In genomic region chr2:72150157-72150960, GRCh38 we compare ENCODE assay signal across 8 cellular contexts. TPM values are rescaled to one million over a fixed set of nuclear protein-coding genes. Genes with fewer than 3 reads are reported as not detected.
DNase-seq lines count a peak whose midpoint lies in the region; ATAC-seq, FAIRE-seq and TF ChIP-seq lines count a peak whose summit lies in the region.

No MANE protein-coding gene starts in this region.

- TF ChIP-seq POLR2A in sigmoid colon (IDR thresholded peaks at IDR 0.05) (no peak), GM12891 (IDR thresholded peaks at IDR 0.05; ENCODE audit: low read depth, low read length) (no peak)

- no peak for TF ChIP-seq EP300 in sigmoid colon (IDR thresholded peaks at IDR 0.05)

- H3K4me3 Mint-ChIP-seq in T-helper 2 cell treated with Interferon-gamma antibody and Interleukin-4, amounts not matched to agents 5 μg/mL and 100 μg/mL, for 36 hours, result peak overlapping the region; percentile 55

- H3K36me3 ChIP-seq in hepatocyte (replicated peaks; ENCODE audit: insufficient read depth, low read depth), result no peaks in the 10 kb centered on the region
- no peaks in the 10 kb centered on the region for H3K36me3 ChIP-seq in sigmoid colon

- WGBS in hepatocyte (ENCODE audit: low lambda C conversion rate, missing lambda C conversion rate), result 10% methylated on average over 28 of the region's 28 CpGs
- WGBS in sigmoid colon, 2 donors, result 3 to 6% methylated on average over 28 of the region's 28 CpGs

- no peaks in the 10 kb centered on the region for H3K9me2 ChIP-seq in hepatocyte (replicated peaks; ENCODE audit: insufficient read depth)

- DNase-seq in GM10266 (ENCODE audit: extremely low spot score), result peak; percentile 85
- DNase-seq in NCI-H146 treated with DMSO at 0.1 percent for 48 hours (lab: John Stamatoyannopoulos, UW; ENCODE audit: unreplicated experiment), result peak; percentile 82
- DNase-seq in T-helper 2 cell treated with Interferon-gamma antibody and Interleukin-4, amounts not matched to agents 5 μg/mL and 100 μg/mL, for 36 hours (ENCODE audit: low spot score), result peak; percentile 45
- DNase-seq in astrocyte of the hippocampus (ENCODE audit: low read depth, low spot score), result peak; percentile 91
- peak; percentile 91 for DNase-seq in hepatocyte (ENCODE audit: low spot score)
- DNase-seq in sigmoid colon, result peak; percentile 88
- no peak for DNase-seq in GM12891 (ENCODE audit: insufficient read length, low spot score)

- H3K4me1 ChIP-seq in hepatocyte (ENCODE audit: insufficient read depth), result peaks cover 24% of the 10 kb centered on the region
- peaks cover 0 to 47% (median 44%) of the 10 kb centered on the region in 4 donors for H3K4me1 ChIP-seq in sigmoid colon

- TF ChIP-seq CTCF in GM10266 (IDR thresholded peaks at IDR 0.05; ENCODE audit: control insufficient read depth, insufficient read depth, low read depth, missing control alignments) (peak; percentile 76), hepatocyte (IDR thresholded peaks at IDR 0.05; ENCODE audit: poor library complexity) (peak; percentile 68), sigmoid colon (IDR thresholded peaks at IDR 0.05) (peak; percentile 81 to 90 (median 84))

- H3K27ac ChIP-seq in hepatocyte, result no peak overlapping the region
- no peak overlapping the region for H3K27ac ChIP-seq in sigmoid colon

- H3K4me3 ChIP-seq in hepatocyte (peak overlapping the region; percentile 49), sigmoid colon (peak overlapping the region in 3 of 4 donors; percentile 43 to 55 (median 44))

- peak overlapping the region; percentile 97 for H3K4me2 ChIP-seq in hepatocyte

- H3K4me1 Mint-ChIP-seq in T-helper 2 cell treated with Interferon-gamma antibody and Interleukin-4, amounts not matched to agents 5 μg/mL and 100 μg/mL, for 36 hours (ENCODE audit: low read depth), result peaks cover 17% of the 10 kb centered on the region

- peaks cover 55% of the 10 kb centered on the region for H3K27me3 Mint-ChIP-seq in T-helper 2 cell treated with Interferon-gamma antibody and Interleukin-4, amounts not matched to agents 5 μg/mL and 100 μg/mL, for 36 hours (ENCODE audit: low read depth)

- no peaks in the 10 kb centered on the region for H4K20me1 ChIP-seq in hepatocyte (ENCODE audit: insufficient read depth, poor library complexity, severe bottlenecking)

- H3K36me3 Mint-ChIP-seq in T-helper 2 cell treated with Interferon-gamma antibody and Interleukin-4, amounts not matched to agents 5 μg/mL and 100 μg/mL, for 36 hours (ENCODE audit: low read depth), result peaks cover 7% of the 10 kb centered on the region

- no peaks in the 10 kb centered on the region for H3K9me3 ChIP-seq in hepatocyte (ENCODE audit: low read depth)
- no peaks in the 10 kb centered on the region for H3K9me3 ChIP-seq in sigmoid colon

- H2AFZ ChIP-seq in hepatocyte, result no peak overlapping the region

- intact Hi-C loops in sigmoid colon (cut with DNase I), result loop anchor here (1.0 to 10.0 kb wide), 6 partner anchors 226 to 923 kb away; partner anchors contain the start of gene PAIP2B

- H3K27ac Mint-ChIP-seq in T-helper 2 cell treated with Interferon-gamma antibody and Interleukin-4, amounts not matched to agents 5 μg/mL and 100 μg/mL, for 36 hours, result peak overlapping the region; percentile 2

- no peaks in the 10 kb centered on the region for H3K79me2 ChIP-seq in hepatocyte

- H3K27me3 ChIP-seq in hepatocyte, result peaks cover 46% of the 10 kb centered on the region
- H3K27me3 ChIP-seq in sigmoid colon, result peaks cover 38 to 85% (median 40%) of the 10 kb centered on the region in 3 donors

- H3K9me3 Mint-ChIP-seq in T-helper 2 cell treated with Interferon-gamma antibody and Interleukin-4, amounts not matched to agents 5 μg/mL and 100 μg/mL, for 36 hours, result no peaks in the 10 kb centered on the region

- peak; percentile 71 for ATAC-seq in HG02840 (IDR thresholded peaks at IDR 0.05; ENCODE audit: low FRiP score, unreplicated experiment)

- FAIRE-seq in GM12891 (lab: Jason Lieb, UNC), result no peak

TF ChIP-seq in GM12891, 5 proteins besides CTCF, POLR2A, EP300 and RAD21:
- TF ChIP-seq PAX5 (IDR thresholded peaks at IDR 0.05; ENCODE audit: insufficient read depth, low read length, severe bottlenecking) (no peak), TAF1 (IDR thresholded peaks at IDR 0.05; ENCODE audit: low read depth, low read length) (no peak), SPI1 (IDR thresholded peaks at IDR 0.05; ENCODE audit: low read depth, low read length) (no peak), POLR2AphosphoS5 (IDR thresholded peaks at IDR 0.05; ENCODE audit: low read depth, low read length) (no peak), POU2F2 (IDR thresholded peaks at IDR 0.05; ENCODE audit: low read depth, low read length) (no peak)
TF ChIP-seq in GM12891: peak in this region for 0.

RNA-seq across cellular contexts. Expression of gene CYP26B1, which starts 2.7 kb away (rescaled TPM):
- 5.2 and 6.5 TPM in 2 replicates for total RNA-seq in hepatocyte
- polyA plus RNA-seq in hepatocyte, result 2.3 and 3.9 TPM in 2 replicates
- 1 to 10 TPM in 3 of 4 donors, under 1 TPM in 1; 0.68 to 5.0 (median 3.0) TPM for total RNA-seq in sigmoid colon
- polyA plus RNA-seq in sigmoid colon, result 1 to 10 TPM in 2 of 3 donors, under 1 TPM in 1; 0.46 to 2.8 (median 1.2) TPM
- not detected for polyA plus RNA-seq in GM12891 (2012; ENCODE audit: low read depth, missing spikeins)
